ENCODE assay signal across 8 cellular contexts in genomic region chr6:29627762-29628418, GRCh38. TPM values are rescaled to one million over a fixed set of nuclear protein-coding genes. Genes with fewer than 3 reads are reported as not detected.
DNase-seq lines count a peak whose midpoint lies in the region.

No MANE protein-coding gene starts in this region.

- DNase-seq in EL = peak; percentile 93
- peak; percentile 35 for DNase-seq in NCI-H2196 treated with DMSO at 0.1 percent for 48 hours (lab: John Stamatoyannopoulos, UW; ENCODE audit: unreplicated experiment)
- DNase-seq in activated CD4-positive, alpha-beta T cell treated with anti-CD3 and anti-CD28 coated beads, Interleukin-2, amount 50 U/mL, for 1 hour = peak; percentile 34
- peak; percentile 18 for DNase-seq in dermis blood vessel endothelial cell
- DNase-seq in left kidney (ENCODE audit: low read depth, low spot score) = peak; percentile 89
- peak; percentile 58 to 61 for DNase-seq in stimulated activated CD4-positive, alpha-beta T cell treated with anti-CD3 and anti-CD28 coated beads, Interleukin-2, amount 100 ng/mL, for 24 hours
- no peak for DNase-seq in AML-193 (lab: John Stamatoyannopoulos, UW)
- no peak for DNase-seq in DMS153 treated with DMSO at 0.1 percent for 48 hours (lab: John Stamatoyannopoulos, UW; ENCODE audit: unreplicated experiment)

RNA-seq across cellular contexts. Expression of gene GABBR1, which starts 5.1 kb away (rescaled TPM):
- total RNA-seq in dermis blood vessel endothelial cell = 1.0 and 5.4 TPM in 2 replicates

RNA-seq across cellular contexts. Expression of gene MOG, which starts 29.0 kb away (rescaled TPM):
- not detected in 2 replicates for total RNA-seq in dermis blood vessel endothelial cell

RNA-seq across cellular contexts. Expression of gene OR2H2, which starts 43.0 kb away (rescaled TPM):
- not detected in 2 replicates for total RNA-seq in dermis blood vessel endothelial cell

RNA-seq across cellular contexts. Expression of gene ZFP57, which starts 53.1 kb away (rescaled TPM):
- 1.7 TPM in 1 of 2 replicates, not detected in the other for total RNA-seq in dermis blood vessel endothelial cell

Comparison
In these comparisons a context has a peak if more than half of its experiments do, and no peak if none do; other contexts are left out.
1. DNase-seq: peak in EL (single experiment), NCI-H2196 treated with DMSO at 0.1 percent for 48 hours (single experiment), activated CD4-positive, alpha-beta T cell treated with anti-CD3 and anti-CD28 coated beads, Interleukin-2, amount 50 U/mL, for 1 hour (single experiment), dermis blood vessel endothelial cell (single experiment), left kidney (single experiment) and stimulated activated CD4-positive, alpha-beta T cell treated with anti-CD3 and anti-CD28 coated beads, Interleukin-2, amount 100 ng/mL, for 24 hours (2 of 2); none in AML-193 (0 of 2) and DMS153 treated with DMSO at 0.1 percent for 48 hours (single experiment).